In the genomic region with DNA sequence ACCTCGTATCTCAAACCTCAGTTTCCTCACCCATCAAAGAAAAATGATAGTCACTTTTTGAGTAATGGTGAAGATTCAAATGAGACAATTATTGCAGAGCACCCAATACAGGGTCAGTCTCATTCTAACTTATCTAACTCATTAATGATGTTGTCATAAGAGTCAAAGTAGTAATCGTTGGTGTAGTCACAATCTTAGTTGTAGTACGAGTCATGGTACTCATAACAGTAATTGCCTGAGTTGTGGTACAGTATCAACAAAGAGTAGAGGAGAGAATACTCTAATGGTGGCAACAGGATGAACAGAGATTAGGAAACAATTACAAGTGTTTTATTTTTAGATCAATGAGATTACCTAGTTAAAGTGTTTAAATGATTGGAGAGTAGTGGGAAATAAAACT, we compare ENCODE assay signal across 14 cellular contexts.
DNase-seq lines count a peak whose midpoint lies in the region; ATAC-seq and TF ChIP-seq lines count a peak whose summit lies in the region.
"Had no signal": no experiment of that assay in that cellular context is flagged by ENCODE, and none has a peak within 500 bp of the region (broad histone marks: within the 10 kb centered on the region; RNA-seq: fewer than 3 reads in every experiment).

No MANE protein-coding gene starts in this region.

- no peak overlapping the region for H3K4me3 ChIP-seq in A673 (ENCODE audit: low read depth, low read length, poor library complexity, severe bottlenecking)

- H3K36me3 ChIP-seq in A673 (ENCODE audit: insufficient read depth, low read length, poor library complexity, severe bottlenecking), result no peaks in the 10 kb centered on the region

- peak; percentile 70 for ATAC-seq in GM18861 (IDR thresholded peaks at IDR 0.05; ENCODE audit: unreplicated experiment)
- peak; percentile 39 for ATAC-seq in GM21447 (IDR thresholded peaks at IDR 0.05; ENCODE audit: unreplicated experiment)
- ATAC-seq in HG03025 (IDR thresholded peaks at IDR 0.05; ENCODE audit: low FRiP score, unreplicated experiment), result peak; percentile 60
- ATAC-seq in HG03571 (IDR thresholded peaks at IDR 0.05; ENCODE audit: unreplicated experiment), result peak; percentile 60
- ATAC-seq: stimulated activated naive B cell treated with anti-CD40 and anti-IgM and Interleukin-4, amounts not matched to agents 10 μg/mL and 1 μg/mL and 100 μg/mL, for 72 hours had no signal

- no peaks in the 10 kb centered on the region for H3K27me3 ChIP-seq in A673 (replicated peaks; ENCODE audit: insufficient read depth, low read depth, low read length, poor library complexity)

- no peak overlapping the region for H3K27ac ChIP-seq in A673 (ENCODE audit: low read depth, low read length, poor library complexity, severe bottlenecking)

- no TSS peak for BruUV-seq in A673 (replicated peaks; lab: Mats Ljungman, UMichigan)

- no peaks in the 10 kb centered on the region for H3K4me1 ChIP-seq in A673 (ENCODE audit: insufficient read depth, low read length, poor library complexity, severe bottlenecking)

- DNase-seq in NCI-H2081 (lab: John Stamatoyannopoulos, UW) (no peak), NCI-H446 treated with DMSO at 0.1 percent for 48 hours (lab: John Stamatoyannopoulos, UW) (no peak), A673 (ENCODE audit: low spot score) (no peak), pons (ENCODE audit: low spot score) (no peak)
- DNase-seq: C1 segment of cervical spinal cord; GF-D8; IMR-90; mesendoderm; stimulated activated CD4-positive, alpha-beta T cell treated with anti-CD3 and anti-CD28 coated beads, Interleukin-2, amount 100 ng/mL, for 24 hours; stimulated activated naive B cell treated with anti-CD40 and anti-IgM and Interleukin-4, amounts not matched to agents 10 μg/mL and 1 μg/mL and 100 μg/mL, for 72 hours had no signal

- TF ChIP-seq CTCF in A673 (conservative IDR thresholded peaks at IDR 0.05; ENCODE audit: low read depth, low read length), result no peak

- no peaks in the 10 kb centered on the region for H3K9me3 ChIP-seq in A673 (ENCODE audit: low read depth, low read length, poor library complexity, severe bottlenecking)

- intact Hi-C loops in A673 (cut with micrococcal nuclease; ENCODE audit: unreplicated experiment), result no loop called here

- CTCF ChIA-PET in A673 (lab: Charles Lee), result no interaction called here

- POLR2A ChIA-PET in A673 (lab: Charles Lee; ENCODE audit: low non-redundant PET), result no interaction called here
